In genomic region chr16:14303654-14304394, GRCh38 we compare ENCODE assay signal across 1 cellular context.
TF ChIP-seq lines count a peak whose summit lies in the region.

No MANE protein-coding gene starts in this region.

TF ChIP-seq in HCT116, 20 proteins besides CTCF, POLR2A, EP300 and RAD21 (continued from another document):
- TF ChIP-seq ATF3 (IDR thresholded peaks at IDR 0.05) (no peak), CBX3 (IDR thresholded peaks at IDR 0.05; ENCODE audit: low read depth) (no peak), ZNF274 (IDR thresholded peaks at IDR 0.05; ENCODE audit: low read depth, low read length) (no peak), TCF7L2 (IDR thresholded peaks at IDR 0.05; ENCODE audit: borderline replicate concordance, extremely low read depth, insufficient read depth, insufficient read length) (no peak), MAX (IDR thresholded peaks at IDR 0.05) (no peak), EZH2 (IDR thresholded peaks at IDR 0.05) (no peak), SRF (IDR thresholded peaks at IDR 0.05; ENCODE audit: low read depth) (no peak), POLR2AphosphoS5 (IDR thresholded peaks at IDR 0.05; ENCODE audit: low read depth, low read length) (no peak)
